11 cellular contexts compared by ENCODE assay signal in genomic region chr3:185926445-185926844, GRCh38. TPM values are rescaled to one million over a fixed set of nuclear protein-coding genes. Genes with fewer than 3 reads are reported as not detected.
DNase-seq lines count a peak whose midpoint lies in the region; ATAC-seq and TF ChIP-seq lines count a peak whose summit lies in the region.
"Had no signal": no experiment of that assay in that cellular context is flagged by ENCODE, and none has a peak within 500 bp of the region (broad histone marks: within the 10 kb centered on the region; RNA-seq: fewer than 3 reads in every experiment).

No MANE protein-coding gene starts in this region.

- peaks cover 53% of the 10 kb centered on the region for H3K4me1 Mint-ChIP-seq in neural progenitor cell

- no peak overlapping the region for H3K27ac Mint-ChIP-seq in neural progenitor cell

- in situ Hi-C loops in G401 (cut with HindIII; ENCODE audit: low sequenced_read_pairs) (loop anchor here (10.0 kb wide), 1 partner anchor 102 kb away; the partner anchor contains the start of gene IGF2BP2), Panc1 (cut with HindIII; ENCODE audit: low pct_unique_long_range_greater_than_20kb, low sequenced_read_pairs) (no loop called here)

- H3K4me1 ChIP-seq in Panc1 (ENCODE audit: control insufficient read depth, insufficient read depth, low read length) (peaks cover 67% of the 10 kb centered on the region), ectodermal cell (ENCODE audit: control insufficient read depth, insufficient read depth, low read length) (peaks cover 46% of the 10 kb centered on the region), neural progenitor cell (peaks cover 65% of the 10 kb centered on the region)

- H3K9me3 Mint-ChIP-seq in neural progenitor cell: no peaks in the 10 kb centered on the region

- H3K27ac ChIP-seq in Panc1 (ENCODE audit: low read length): peak overlapping the region; percentile 7; the same call in 1 of the 2 replicates
- H3K27ac ChIP-seq in ectodermal cell (ENCODE audit: insufficient read depth, low read depth, low read length, poor library complexity, severe bottlenecking): peak overlapping the region; percentile 12
- no peak overlapping the region for H3K27ac ChIP-seq in neural progenitor cell
- H3K27ac ChIP-seq: brain microvascular endothelial cell had no signal

- TF ChIP-seq CTCF in Panc1 (IDR thresholded peaks at IDR 0.05): no peak
- TF ChIP-seq CTCF in neural progenitor cell (IDR thresholded peaks at IDR 0.05): no peak

- H3K4me3 Mint-ChIP-seq in neural progenitor cell: no peak overlapping the region

- H3K4me3 ChIP-seq in Panc1 (ENCODE audit: low read depth in 2 of 2, low read length in 2 of 2) (no peak overlapping the region), ectodermal cell (ENCODE audit: insufficient read depth, low read depth, low read length) (no peak overlapping the region), neural progenitor cell (peak overlapping the region; percentile 89)

- WGBS in ectodermal cell, 2 experiments: 86 to 89% methylated on average over 9 of the region's 9 CpGs

- intact Hi-C loops in Panc1 (cut with micrococcal nuclease; ENCODE audit: unreplicated experiment): no loop called here

- peaks cover 51% of the 10 kb centered on the region for H3K36me3 Mint-ChIP-seq in neural progenitor cell

- peak; percentile 28 for DNase-seq in G401 (ENCODE audit: low spot score)
- DNase-seq in Panc1 (ENCODE audit: low read depth, low spot score): no peak
- DNase-seq in neural progenitor cell (ENCODE audit: low spot score): no peak
- DNase-seq in cerebellar nuclear complex (lab: John Stamatoyannopoulos, UW): no peak
- no peak for DNase-seq in NCI-H748 (lab: John Stamatoyannopoulos, UW; ENCODE audit: unreplicated experiment)
- DNase-seq: activated CD4-positive, alpha-beta T cell treated with anti-CD3 and anti-CD28 coated beads, Interleukin-2, amount 50 U/mL, for 48 hours; brain microvascular endothelial cell; posterior cingulate gyrus had no signal

- H3K27me3 Mint-ChIP-seq in neural progenitor cell (ENCODE audit: insufficient read depth, low read depth): no peaks in the 10 kb centered on the region

- POLR2A ChIA-PET in Panc1 (lab: Charles Lee): interaction anchor here (0.7 kb wide), 1 partner anchor 9 kb away, joined by 4 read pairs; no protein-coding TSS in a partner anchor

- H4K20me1 ChIP-seq in neural progenitor cell (ENCODE audit: low read depth): peaks cover 100% of the 10 kb centered on the region

- no TSS peak for BruUV-seq in Panc1 (replicated peaks; lab: Mats Ljungman, UMichigan)

- peak overlapping the region; percentile 89 for H3K4me2 ChIP-seq in neural progenitor cell

- no peaks in the 10 kb centered on the region for H3K9me3 ChIP-seq in Panc1 (ENCODE audit: control insufficient read depth, insufficient read depth, low read depth, low read length)
- no peaks in the 10 kb centered on the region for H3K9me3 ChIP-seq in ectodermal cell (ENCODE audit: control insufficient read depth, low read length)
- no peaks in the 10 kb centered on the region for H3K9me3 ChIP-seq in neural progenitor cell (ENCODE audit: low read depth)

- ATAC-seq in Panc1: no peak
- ATAC-seq in HG02763 (IDR thresholded peaks at IDR 0.05; ENCODE audit: unreplicated experiment): no peak
- no peak for ATAC-seq in GM19452 (IDR thresholded peaks at IDR 0.05; ENCODE audit: unreplicated experiment)

- H3K9ac ChIP-seq in neural progenitor cell: no peak overlapping the region

- peaks cover 42% of the 10 kb centered on the region for H3F3A ChIP-seq in neural progenitor cell (ENCODE audit: low read depth)

- no peaks in the 10 kb centered on the region for H3K27me3 ChIP-seq in Panc1 (ENCODE audit: control insufficient read depth, insufficient read depth, low read length)
- H3K27me3 ChIP-seq in ectodermal cell (ENCODE audit: control insufficient read depth, insufficient read depth, low read length, poor library complexity, severe bottlenecking): no peaks in the 10 kb centered on the region
- H3K27me3 ChIP-seq in neural progenitor cell: no peaks in the 10 kb centered on the region
- H3K27me3 ChIP-seq: brain microvascular endothelial cell had no signal

- peaks cover 100% of the 10 kb centered on the region for H3K79me2 ChIP-seq in neural progenitor cell (ENCODE audit: low read depth)

- H3K36me3 ChIP-seq in Panc1 (ENCODE audit: control insufficient read depth, insufficient read depth, low read length) (peaks cover 77% of the 10 kb centered on the region), ectodermal cell (ENCODE audit: control insufficient read depth, insufficient read depth, low read length) (peaks cover 35% of the 10 kb centered on the region), neural progenitor cell (peaks cover 29% of the 10 kb centered on the region)

- CTCF ChIA-PET in Panc1 (lab: Charles Lee): interaction anchor here (0.6 to 1.5 kb wide), 2 partner anchors 17 to 641 kb away, joined by 3 to 4 read pairs; no protein-coding TSS in a partner anchor

- H2AFZ ChIP-seq in neural progenitor cell (replicated peaks): no peak overlapping the region

RNA-seq across cellular contexts. Expression of gene TRA2B, which starts 11.4 kb away (rescaled TPM):
- 176 and 232 TPM in 2 replicates for total RNA-seq in G401 (2014; rRNA removed; shearing (Covaris generic))
- 171 TPM for total RNA-seq in Panc1 (2021; ENCODE audit: unreplicated experiment)
- 264 TPM for polyA plus RNA-seq in Panc1 (2012; ENCODE audit: insufficient read length)
- polyA plus RNA-seq in ectodermal cell (2013, experiment 1 of 4): 256 TPM
- 287 TPM for polyA plus RNA-seq in ectodermal cell (2013, experiment 2 of 4)
- 242 TPM for polyA plus RNA-seq in ectodermal cell (2013, experiment 3 of 4)
- 242 TPM for polyA plus RNA-seq in ectodermal cell (2013, experiment 4 of 4)
- total RNA-seq in neural progenitor cell (ENCODE audit: low replicate concordance): 310 and 431 TPM in 2 replicates
